Comparison of ENCODE assay signal across 8 cellular contexts in genomic region chr1:39268906-39269305, GRCh38.
DNase-seq lines count a peak whose midpoint lies in the region; ATAC-seq and TF ChIP-seq lines count a peak whose summit lies in the region.

No MANE protein-coding gene starts in this region.

- H3K4me3 ChIP-seq in skeletal muscle tissue (ENCODE audit: low read length in 3 of 3): peak overlapping the region; percentile 9 to 53 (median 33)

- TF ChIP-seq CTCF in VCaP (conservative IDR thresholded peaks at IDR 0.05): no peak

- H3K9ac ChIP-seq in skeletal muscle tissue (ENCODE audit: low read depth in 1 of 3, low read length in 3 of 3): no peak overlapping the region

- H3K36me3 ChIP-seq in skeletal muscle tissue (ENCODE audit: control insufficient read depth in 3 of 3, insufficient read depth in 3 of 3, low read length in 3 of 3): no peaks in the 10 kb centered on the region

- H3K9me3 ChIP-seq in skeletal muscle tissue (ENCODE audit: control insufficient read depth in 3 of 3, low read length in 3 of 3): no peaks in the 10 kb centered on the region

- H3K27ac ChIP-seq in VCaP (peak overlapping the region; percentile 85), skeletal muscle tissue (ENCODE audit: low read depth, low read length) (peak overlapping the region; percentile 60)

- peaks cover 30 to 33% (median 30%) of the 10 kb centered on the region in 3 donors for H3K4me1 ChIP-seq in skeletal muscle tissue (ENCODE audit: control insufficient read depth in 3 of 3, insufficient read depth in 3 of 3, low read length in 3 of 3)

- peak; percentile 46 for DNase-seq in DMS53 (lab: John Stamatoyannopoulos, UW)
- no peak for DNase-seq in DMS53 treated with DMSO at 0.1 percent for 48 hours (lab: John Stamatoyannopoulos, UW; ENCODE audit: unreplicated experiment)
- DNase-seq in globus pallidus (ENCODE audit: low spot score): peak; percentile 28
- no peak for DNase-seq in stimulated activated CD4-positive, alpha-beta T cell treated with anti-CD3 and anti-CD28 coated beads, Interleukin-4, amount 100 ng/mL, for 24 hours
- no peak for DNase-seq in hippocampal formation (lab: John Stamatoyannopoulos, UW)

- ATAC-seq in HG03460 (IDR thresholded peaks at IDR 0.05; ENCODE audit: unreplicated experiment): no peak

- H3K27me3 ChIP-seq in skeletal muscle tissue (ENCODE audit: control insufficient read depth in 3 of 3, insufficient read depth in 3 of 3, low read length in 3 of 3): no peaks in the 10 kb centered on the region

Comparison
In these comparisons a context has a peak if more than half of its experiments do, and no peak if none do; other contexts are left out.
1. DNase-seq: peak in DMS53 (single experiment) and globus pallidus (single experiment); none in DMS53 treated with DMSO at 0.1 percent for 48 hours (single experiment), stimulated activated CD4-positive, alpha-beta T cell treated with anti-CD3 and anti-CD28 coated beads, Interleukin-4, amount 100 ng/mL, for 24 hours (single experiment) and hippocampal formation (0 of 2).